ENCODE assay signal across 2 cellular contexts in genomic region chr19:2320939-2321338, GRCh38.
A peak's percentile ranks its signal among the peaks of the same experiment; 100 is the strongest.
TF ChIP-seq lines count a peak whose summit lies in the region.

No MANE protein-coding gene starts in this region.

TF ChIP-seq in GM12891, 5 proteins besides CTCF, POLR2A, EP300 and RAD21:
- TF ChIP-seq PAX5 (IDR thresholded peaks at IDR 0.05; ENCODE audit: insufficient read depth, low read length, severe bottlenecking) (no peak), POU2F2 (IDR thresholded peaks at IDR 0.05; ENCODE audit: low read depth, low read length) (no peak), POLR2AphosphoS5 (IDR thresholded peaks at IDR 0.05; ENCODE audit: low read depth, low read length) (peak; percentile 68; the same call in 1 of the 2 replicates), SPI1 (IDR thresholded peaks at IDR 0.05; ENCODE audit: low read depth, low read length) (no peak), TAF1 (IDR thresholded peaks at IDR 0.05; ENCODE audit: low read depth, low read length) (no peak)

TF ChIP-seq in HepG2, 621 proteins besides CTCF, POLR2A, EP300 and RAD21:
- TF ChIP-seq MTA3 (CRISPR knock-in tag; IDR thresholded peaks at IDR 0.05) (no peak), RAD51 (IDR thresholded peaks at IDR 0.05; ENCODE audit: borderline replicate concordance) (no peak), POLR2G (IDR thresholded peaks at IDR 0.05; ENCODE audit: low read depth, low read length) (0 out of 2 replicates have a peak, but pooled peaks have one; percentile 21), SUZ12 (IDR thresholded peaks at IDR 0.05; ENCODE audit: low read depth, low read length) (no peak), AGO2 (optimal IDR thresholded peaks at IDR 0.05; ENCODE audit: low read depth, low read length) (peak; percentile 90), AHDC1 (CRISPR knock-in tag; IDR thresholded peaks at IDR 0.05; ENCODE audit: borderline replicate concordance) (no peak), FOSL1 (CRISPR knock-in tag; IDR thresholded peaks at IDR 0.05; ENCODE audit: borderline replicate concordance) (no peak), HCFC1 (IDR thresholded peaks at IDR 0.05; ENCODE audit: low read depth, low read length) (no peak), ZNF510 (CRISPR knock-in tag; IDR thresholded peaks at IDR 0.05; ENCODE audit: low read depth) (no peak), ZNF3 (CRISPR knock-in tag; IDR thresholded peaks at IDR 0.05) (no peak), CEBPZ (IDR thresholded peaks at IDR 0.05; ENCODE audit: low read length) (no peak), ZNF292 (CRISPR knock-in tag; IDR thresholded peaks at IDR 0.05; ENCODE audit: borderline replicate concordance, low read depth) (no peak), ZNF317 (CRISPR knock-in tag; IDR thresholded peaks at IDR 0.05) (no peak)
